ENCODE assay signal across 8 cellular contexts in the genomic region with DNA sequence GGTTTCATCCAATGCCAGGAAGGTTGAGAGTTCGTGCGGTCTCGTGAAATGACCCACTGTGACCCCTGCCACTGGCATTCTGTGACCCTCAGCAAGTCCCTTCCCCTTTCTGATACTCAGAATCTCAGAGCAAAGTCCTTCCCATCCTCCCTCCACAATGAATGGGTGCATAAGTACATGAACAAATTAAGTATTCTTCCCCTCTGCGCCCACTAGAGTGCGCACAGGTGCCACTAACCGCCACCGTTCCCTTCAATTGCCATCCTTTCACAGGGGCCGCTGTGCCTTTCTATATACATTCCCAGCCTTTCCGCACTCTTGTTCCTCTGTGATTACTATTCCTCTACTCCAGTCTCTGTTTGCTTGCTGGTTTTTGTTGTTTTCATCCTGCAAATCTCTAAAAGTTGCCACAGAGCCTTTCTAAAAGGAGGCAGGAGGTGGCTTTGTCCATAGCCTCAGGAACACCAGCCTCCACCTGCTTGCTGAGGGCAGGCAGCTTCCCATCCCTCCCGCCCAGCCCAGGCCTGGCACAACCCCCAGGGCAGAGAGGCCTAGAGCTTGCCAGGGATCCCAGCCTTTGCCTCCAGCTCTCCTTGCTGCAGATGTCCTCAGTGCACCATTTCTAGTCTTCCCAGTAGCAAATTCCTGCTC.
DNase-seq lines count a peak whose midpoint lies in the region; ATAC-seq, FAIRE-seq and TF ChIP-seq lines count a peak whose summit lies in the region.

No MANE protein-coding gene starts in this region.

- H3K27ac Mint-ChIP-seq in memory B cell, result no peak overlapping the region

- H3K4me3 ChIP-seq in effector memory CD4-positive, alpha-beta T cell (ENCODE audit: insufficient read depth, low read depth, low read length, poor library complexity, severe bottlenecking), result no peak overlapping the region

- H3K36me3 ChIP-seq in effector memory CD4-positive, alpha-beta T cell (ENCODE audit: control insufficient read depth, insufficient read depth, low read length), result no peaks in the 10 kb centered on the region

- DNase-seq in D721Med (ENCODE audit: insufficient read length, low spot score), result peak; percentile 48
- DNase-seq in NCI-H748 treated with DMSO at 0.1 percent for 48 hours (lab: John Stamatoyannopoulos, UW), result peak; percentile 43
- DNase-seq in activated CD4-positive, alpha-beta T cell treated with anti-CD3 and anti-CD28 coated beads, Interleukin-2, amount 50 U/mL, for 4 hours, result peak; percentile 48 to 61
- peak; percentile 14 to 36 (median 31) for DNase-seq in effector memory CD4-positive, alpha-beta T cell
- DNase-seq in memory B cell (ENCODE audit: low spot score in 2 of 2), result peak; percentile 64 to 69
- peak; percentile 39 to 43 for DNase-seq in stimulated activated CD8-positive, alpha-beta memory T cell treated with anti-CD3 and anti-CD28 coated beads, Interleukin-2, amount 100 ng/mL, for 1 hour (ENCODE audit: low read depth in 2 of 2)

- peak; percentile 98 for TF ChIP-seq CTCF in D721Med (IDR thresholded peaks at IDR 0.05; ENCODE audit: insufficient read depth, missing control alignments)

- H3K4me3 Mint-ChIP-seq in memory B cell, result no peak overlapping the region

- H3K27ac ChIP-seq in effector memory CD4-positive, alpha-beta T cell (ENCODE audit: insufficient read depth, low read length, poor library complexity, severe bottlenecking), result no peak overlapping the region

- H3K4me1 ChIP-seq in effector memory CD4-positive, alpha-beta T cell (ENCODE audit: control insufficient read depth, insufficient read depth, low read length, poor library complexity, severe bottlenecking), result no peaks in the 10 kb centered on the region

- peak; percentile 69 for ATAC-seq in HG03196 (IDR thresholded peaks at IDR 0.05; ENCODE audit: unreplicated experiment)
- peak; percentile 98 for ATAC-seq in memory B cell (ENCODE audit: low read depth)
- no peak for ATAC-seq in GM21423 (IDR thresholded peaks at IDR 0.05; ENCODE audit: unreplicated experiment)

- peaks cover 6% of the 10 kb centered on the region for H3K4me1 Mint-ChIP-seq in memory B cell

- H3K36me3 Mint-ChIP-seq in memory B cell, result no peaks in the 10 kb centered on the region

- no peaks in the 10 kb centered on the region for H3K9me3 Mint-ChIP-seq in memory B cell

- no peak for FAIRE-seq in D721Med (lab: Jason Lieb, UNC)

- H3K27me3 ChIP-seq in effector memory CD4-positive, alpha-beta T cell (replicated peaks; ENCODE audit: control insufficient read depth, insufficient read depth, low read length, poor library complexity, severe bottlenecking), result no peaks in the 10 kb centered on the region

- no peaks in the 10 kb centered on the region for H3K9me3 ChIP-seq in effector memory CD4-positive, alpha-beta T cell (ENCODE audit: control insufficient read depth, low read length)

- no peaks in the 10 kb centered on the region for H3K27me3 Mint-ChIP-seq in memory B cell
